In genomic region chr5:96692436-96692835, GRCh38 we compare ENCODE assay signal across 15 cellular contexts. TPM values are rescaled to one million over a fixed set of nuclear protein-coding genes. Genes with fewer than 3 reads are reported as not detected.
DNase-seq lines count a peak whose midpoint lies in the region; ATAC-seq, FAIRE-seq and TF ChIP-seq lines count a peak whose summit lies in the region.
"Had no signal": no experiment of that assay in that cellular context is flagged by ENCODE, and none has a peak within 500 bp of the region (broad histone marks: within the 10 kb centered on the region; RNA-seq: fewer than 3 reads in every experiment).

No MANE protein-coding gene starts in this region.

- H3K9me1 ChIP-seq in K562 (ENCODE audit: control insufficient read depth, insufficient read depth, low read length) (no peaks in the 10 kb centered on the region), keratinocyte (ENCODE audit: control insufficient read depth, extremely low read depth, insufficient read depth, low read length) (no peaks in the 10 kb centered on the region)

- POLR2A ChIA-PET in A549 (lab: Yijun Ruan, JAX) = interaction anchor here (1.3 kb wide), 1 partner anchor 30 kb away, joined by 5 read pairs; the partner anchor contains the start of gene CAST
- POLR2A ChIA-PET in K562 (lab: Yijun Ruan, JAX) = interaction anchor here (1.1 to 1.6 kb wide), 3 partner anchors 10 to 28 kb away, joined by 3 to 5 read pairs (median 4); no protein-coding TSS in a partner anchor
- POLR2A ChIA-PET in CD8-positive, alpha-beta memory T cell (lab: Charles Lee) = no interaction called here

- no peaks in the 10 kb centered on the region for H3K9me2 ChIP-seq in GM23248 (ENCODE audit: insufficient read depth)

- peaks cover 27% of the 10 kb centered on the region for H3F3A ChIP-seq in GM23248 (ENCODE audit: insufficient read depth)

- DNase-seq in A549 (ENCODE audit: low read depth in 1 of 2, low spot score in 1 of 2) (peak in 1 of 2 experiments; percentile 51), GM23248 (peak; percentile 74), K562 (ENCODE audit: extremely low read depth in 1 of 4, low spot score in 3 of 4) (no peak), keratinocyte (ENCODE audit: low read depth, low spot score) (no peak), inferior parietal cortex (ENCODE audit: extremely low spot score) (no peak)
- no peak for DNase-seq in activated naive CD4-positive, alpha-beta T cell treated with anti-CD3 and anti-CD28 coated beads, Interleukin-2, amount 50 U/mL, for 16 hours
- DNase-seq in CD8-positive, alpha-beta memory T cell = no peak
- DNase-seq: activated CD4-positive, alpha-beta T cell treated with anti-CD3 and anti-CD28 coated beads, Interleukin-2, amount 50 U/mL, for 1 hour; activated effector memory CD4-positive, alpha-beta T cell treated with anti-CD3 and anti-CD28 coated beads, Interleukin-2, amount 50 U/mL, for 16 hours; central memory CD4-positive, alpha-beta T cell; foreskin melanocyte; left cardiac atrium; NCI-H2029 had no signal

- H3K79me2 ChIP-seq in GM23248 (ENCODE audit: insufficient read depth) (peaks cover 70% of the 10 kb centered on the region), K562 (ENCODE audit: control insufficient read depth, insufficient read depth, low read length) (no peaks in the 10 kb centered on the region), keratinocyte (ENCODE audit: control insufficient read depth, insufficient read depth, low read length) (peaks cover 29% of the 10 kb centered on the region)

- H4K20me1 ChIP-seq in GM23248 (ENCODE audit: insufficient read depth) (no peaks in the 10 kb centered on the region), K562 (replicated peaks; ENCODE audit: control insufficient read depth, insufficient read depth, low read length) (no peaks in the 10 kb centered on the region), keratinocyte (ENCODE audit: control insufficient read depth, extremely low read depth, insufficient read depth, low read length) (no peaks in the 10 kb centered on the region)

- H3K9me3 Mint-ChIP-seq in CD8-positive, alpha-beta memory T cell = no peaks in the 10 kb centered on the region
- H3K9me3 Mint-ChIP-seq: T-helper 1 cell treated with Interleukin-12 subunit alpha and Interleukin-12 subunit beta and Interleukin-4 antibody, amounts not matched to agents 30 μg/mL and 1 μg/mL, for 36 hours had no signal

- TF ChIP-seq RAD21 in A549 (conservative IDR thresholded peaks at IDR 0.05 in 1 of 2, IDR thresholded peaks at IDR 0.05 in 1 of 2) (no peak), K562 (CRISPR knock-in tag; conservative IDR thresholded peaks at IDR 0.05 in 1 of 2, IDR thresholded peaks at IDR 0.05 in 1 of 2) (no peak)

- no peak overlapping the region for H3K4me3 Mint-ChIP-seq in CD8-positive, alpha-beta memory T cell
- H3K4me3 Mint-ChIP-seq: T-helper 1 cell treated with Interleukin-12 subunit alpha and Interleukin-12 subunit beta and Interleukin-4 antibody, amounts not matched to agents 30 μg/mL and 1 μg/mL, for 36 hours had no signal

- peaks cover 0 to 43% (median 7%) of the 10 kb centered on the region in 3 donors for H3K36me3 Mint-ChIP-seq in CD8-positive, alpha-beta memory T cell

- no peaks in the 10 kb centered on the region for H3K27me3 Mint-ChIP-seq in CD8-positive, alpha-beta memory T cell

- in situ Hi-C loops in GM23248 (cut with MboI) (no loop called here), K562 (cut with MboI) (no loop called here)

- TF ChIP-seq POLR2A in A549 (IDR thresholded peaks at IDR 0.05; ENCODE audit: low read length) (no peak), K562 (conservative IDR thresholded peaks at IDR 0.05) (no peak)

- WGBS in A549 (ENCODE audit: missing lambda C conversion rate) = 90% methylated on average over 2 of the region's 2 CpGs
- 82 to 87% methylated on average over 2 of the region's 2 CpGs for WGBS in GM23248 (ENCODE audit: low coverage in 1 of 2, low lambda C conversion rate in 2 of 2, missing lambda C conversion rate in 2 of 2), 2 experiments
- 39% methylated on average over 2 of the region's 2 CpGs for WGBS in K562 (ENCODE audit: insufficient coverage, low coverage, missing lambda C conversion rate)

- H3K4me1 ChIP-seq in A549 = peaks cover 28% of the 10 kb centered on the region; the same call in 2 of the 3 replicates
- H3K4me1 ChIP-seq in GM23248 (ENCODE audit: insufficient read depth) = peaks cover 29% of the 10 kb centered on the region
- peaks cover 0 to 4% of the 10 kb centered on the region in 2 experiments; a peak in 2 of 5 replicates for H3K4me1 ChIP-seq in K562 (replicated peaks in 1 of 2; ENCODE audit: control insufficient read depth in 2 of 2, insufficient read depth in 2 of 2, low read length in 2 of 2)
- H3K4me1 ChIP-seq in keratinocyte (ENCODE audit: control insufficient read depth, extremely low read depth, insufficient read depth, low read length) = peaks cover 15% of the 10 kb centered on the region
- H3K4me1 ChIP-seq in CD8-positive, alpha-beta memory T cell (ENCODE audit: insufficient read depth, low read length) = no peaks in the 10 kb centered on the region

- H3K9me3 ChIP-seq in A549 (no peaks in the 10 kb centered on the region), GM23248 (ENCODE audit: low read depth) (no peaks in the 10 kb centered on the region), K562 (replicated peaks; ENCODE audit: control insufficient read depth, insufficient read depth, low read depth, low read length) (no peaks in the 10 kb centered on the region), keratinocyte (ENCODE audit: control insufficient read depth, low read depth, low read length) (no peaks in the 10 kb centered on the region)
- no peaks in the 10 kb centered on the region for H3K9me3 ChIP-seq in CD8-positive, alpha-beta memory T cell (ENCODE audit: low read length)

- no peaks in the 10 kb centered on the region for H3K27me3 ChIP-seq in GM23248 (replicated peaks; ENCODE audit: insufficient read depth)
- H3K27me3 ChIP-seq in K562 (ENCODE audit: control insufficient read depth in 2 of 2, insufficient read depth in 2 of 2, low read length in 2 of 2) = no peaks in the 10 kb centered on the region
- no peaks in the 10 kb centered on the region for H3K27me3 ChIP-seq in keratinocyte (ENCODE audit: control insufficient read depth, extremely low read depth, insufficient read depth, low read length)
- no peaks in the 10 kb centered on the region for H3K27me3 ChIP-seq in CD8-positive, alpha-beta memory T cell (ENCODE audit: insufficient read depth, low read length, poor library complexity, severe bottlenecking)

- dilution Hi-C loops in keratinocyte (cut with MboI; ENCODE audit: extremely low pct_ligation_motif_present, low sequenced_read_pairs) = no loop called here

- H2AFZ ChIP-seq in GM23248 = no peak overlapping the region
- peak overlapping the region; percentile 34; the same call in 1 of the 2 replicates for H2AFZ ChIP-seq in K562 (ENCODE audit: low read depth, low read length)
- no peak overlapping the region for H2AFZ ChIP-seq in keratinocyte (ENCODE audit: control insufficient read depth, low read length)

- no peak for TF ChIP-seq EP300 in A549 (IDR thresholded peaks at IDR 0.05)
- no peak for TF ChIP-seq EP300 in K562 (IDR thresholded peaks at IDR 0.05; ENCODE audit: low read length)

- H3K4me3 ChIP-seq in A549 (no peak overlapping the region), GM23248 (no peak overlapping the region), K562 (no peak overlapping the region), keratinocyte (ENCODE audit: control insufficient read depth in 2 of 3, extremely low read depth in 1 of 3, insufficient read depth in 2 of 3, low read depth in 1 of 3, low read length in 3 of 3) (no peak overlapping the region)
- H3K4me3 ChIP-seq in CD8-positive, alpha-beta memory T cell (ENCODE audit: low read length) = no peak overlapping the region

- H3K36me3 ChIP-seq in GM23248 (ENCODE audit: low read depth) = peaks cover 7% of the 10 kb centered on the region; the same call in 1 of the 2 replicates
- no peaks in the 10 kb centered on the region for H3K36me3 ChIP-seq in K562 (ENCODE audit: control insufficient read depth, insufficient read depth, low read length)
- H3K36me3 ChIP-seq in keratinocyte (ENCODE audit: control insufficient read depth in 2 of 2, extremely low read depth in 1 of 2, insufficient read depth in 2 of 2, low read length in 2 of 2) = peaks cover 4 to 7% of the 10 kb centered on the region in 2 experiments
- H3K36me3 ChIP-seq in CD8-positive, alpha-beta memory T cell (ENCODE audit: insufficient read depth, low read length) = peaks cover 4% of the 10 kb centered on the region

- H3K27ac ChIP-seq in A549 (0 out of 6 replicates have a peak overlapping the region, but pooled peaks of 1 of the 2 experiments have one; percentile 10), GM23248 (peak overlapping the region; percentile 89), K562 (ENCODE audit: extremely low read depth, low read depth, low read length) (no peak overlapping the region), keratinocyte (ENCODE audit: control insufficient read depth, insufficient read depth, low read length) (peak overlapping the region; percentile 51)
- H3K27ac ChIP-seq in CD8-positive, alpha-beta memory T cell (ENCODE audit: low read depth, low read length) = no peak overlapping the region

- ATAC-seq in A549 = peak; percentile 66 to 81
- peak; percentile 43 for ATAC-seq in K562
- no peak for ATAC-seq in HG03280 (IDR thresholded peaks at IDR 0.05; ENCODE audit: unreplicated experiment)

- H3K9ac ChIP-seq in GM23248 (peak overlapping the region; percentile 56), K562 (ENCODE audit: insufficient read depth in 1 of 2, low read depth in 2 of 2, low read length in 2 of 2) (no peak overlapping the region), keratinocyte (ENCODE audit: control insufficient read depth, extremely low read depth, insufficient read depth, low read length) (no peak overlapping the region)

- TF ChIP-seq CTCF in A549 (IDR thresholded peaks at IDR 0.05) (no peak), K562 (IDR thresholded peaks at IDR 0.05 in 2 of 3, conservative IDR thresholded peaks at IDR 0.05 in 1 of 3; ENCODE audit: insufficient read depth in 2 of 3, low read depth in 1 of 3, low read length in 3 of 3) (no peak), keratinocyte (optimal IDR thresholded peaks at IDR 0.05 in 1 of 3, IDR thresholded peaks at IDR 0.05 in 1 of 3, conservative IDR thresholded peaks at IDR 0.05 in 1 of 3; ENCODE audit: extremely low read depth in 1 of 3, insufficient read depth in 2 of 3, low read length in 3 of 3) (no peak)

- FAIRE-seq in A549 (lab: Jason Lieb, UNC) = no peak
- no peak for FAIRE-seq in K562 (lab: Jason Lieb, UNC)
- FAIRE-seq in keratinocyte (lab: Jason Lieb, UNC) = peak; percentile 53

- H3K4me2 ChIP-seq in A549 = no peak overlapping the region; the same call in 2 of the 3 replicates
- peak overlapping the region; percentile 43 for H3K4me2 ChIP-seq in GM23248 (ENCODE audit: unreplicated experiment)
- H3K4me2 ChIP-seq in K562 (ENCODE audit: insufficient read depth, low read length) = no peak overlapping the region
- no peak overlapping the region for H3K4me2 ChIP-seq in keratinocyte (ENCODE audit: control insufficient read depth, extremely low read depth, insufficient read depth, low read depth, low read length)

- no TSS peak for BruUV-seq in K562 (replicated peaks; lab: Mats Ljungman, UMichigan)

- CTCF ChIA-PET in A549 (lab: Yijun Ruan, JAX) = interaction anchor here (1.6 to 13.6 kb wide), 3 partner anchors 30 to 347 kb away, joined by 4 to 155 read pairs (median 10); partner anchors contain the start of gene CAST
- CTCF ChIA-PET in K562 (lab: Yijun Ruan, JAX; ENCODE audit: low intra/inter-chr PET ratio) = no interaction called here
- CTCF ChIA-PET in CD8-positive, alpha-beta memory T cell (lab: Charles Lee) = no interaction called here

- H3K27ac Mint-ChIP-seq in CD8-positive, alpha-beta memory T cell = peak overlapping the region in 4 of 8 donors; percentile 28 to 76 (median 52)
- H3K27ac Mint-ChIP-seq: T-helper 1 cell treated with Interleukin-12 subunit alpha and Interleukin-12 subunit beta and Interleukin-4 antibody, amounts not matched to agents 30 μg/mL and 1 μg/mL, for 36 hours had no signal

- peaks cover 16 to 40% (median 16%) of the 10 kb centered on the region in 3 donors for H3K4me1 Mint-ChIP-seq in CD8-positive, alpha-beta memory T cell

- intact Hi-C loops in K562 (cut with micrococcal nuclease) = no loop called here

RNA-seq across cellular contexts. Expression of gene CAST, which starts 30.3 kb away (rescaled TPM):
- polyA plus RNA-seq in A549 (2011; rRNA removed) (223 and 257 TPM in 2 replicates), A549 (2017; fragmentation: RNase III; extraction: RNeasy Plus Mini Kit Qiagen cat#74134 plus additional on column Dnase treatment) (150 to 172 TPM (median 163 TPM) in 3 replicates), GM23248 (2016; fragmentation: Nextera tagmentation; extraction: Ambion mirVana) (188 and 196 TPM in 2 replicates), K562 (2011; rRNA removed) (47.4 and 63.5 TPM in 2 replicates), K562 (2014; fragmentation: Illumina TruSeq; extraction: Trizol) (116 and 136 TPM in 2 replicates), K562 (2014; fragmentation: Nextera tagmentation; extraction: Ambion mirVana) (10 to 100 TPM; 55.5 to 84.8 TPM), K562 (2014; rRNA removed) (55.3 and 91.0 TPM in 2 replicates), keratinocyte (148 to 343 TPM (median 238 TPM) in 3 replicates)
- 48.9 and 52.6 TPM in 2 replicates for polyA plus RNA-seq in A549 (2012; cell fraction: cytosol; rRNA removed)
- polyA plus RNA-seq in A549 (2012; cell fraction: nucleus; rRNA removed) = 39.1 and 51.1 TPM in 2 replicates
- polyA minus RNA-seq in A549 (2011; rRNA and poly(A)+ RNA removed) = 111 and 112 TPM in 2 replicates
- 150 and 179 TPM in 2 replicates for total RNA-seq in GM23248 (2014; rRNA removed; shearing (Covaris generic))
- total RNA-seq in K562 (2011; cell fraction: chromatin; rRNA removed; ENCODE audit: low replicate concordance) = 41.2 and 98.5 TPM in 2 replicates
- total RNA-seq in K562 (2011; cell fraction: nucleolus; rRNA removed) = 21.7 and 26.8 TPM in 2 replicates
- 49.9 and 78.0 TPM in 2 replicates for total RNA-seq in K562 (2011; cell fraction: nucleoplasm; rRNA removed)
- total RNA-seq in K562 (2014; rRNA removed) (86.1 TPM in 2 replicates), K562 (2014; rRNA removed; fragmentation: Illumina TruSeq; extraction: Trizol) (103 and 125 TPM in 2 replicates), K562 (2015; rRNA removed; fragmentation: Illumina TruSeq; extraction: Trizol) (107 and 118 TPM in 2 replicates), K562 (2021) (75.2 and 78.8 TPM in 2 replicates)
- 17.9 and 29.6 TPM in 2 replicates for polyA plus RNA-seq in K562 (2011; cell fraction: cytosol; rRNA removed)
- polyA plus RNA-seq in K562 (2011; cell fraction: nucleus; rRNA removed) = 46.8 and 58.1 TPM in 2 replicates
- polyA plus RNA-seq in K562 (2012) = 65.8 and 74.4 TPM in 2 replicates
- polyA minus RNA-seq in K562 (2011; rRNA and poly(A)+ RNA removed) = 94.4 and 97.4 TPM in 2 replicates
- 44.8 and 56.5 TPM in 2 replicates for polyA minus RNA-seq in K562 (2011; cell fraction: cytosol; rRNA and poly(A)+ RNA removed)
- polyA minus RNA-seq in K562 (2011; cell fraction: nucleus; rRNA and poly(A)+ RNA removed) = 51.8 and 95.7 TPM in 2 replicates
- 1,030 TPM for polyA plus RNA-seq in keratinocyte (2011; ENCODE audit: low read depth)
- 209 and 268 TPM in 2 replicates for polyA plus RNA-seq in keratinocyte (2011; cell fraction: cytosol; rRNA removed)
- 383 and 505 TPM in 2 replicates for polyA plus RNA-seq in keratinocyte (2011; cell fraction: nucleus; rRNA removed)
- polyA plus RNA-seq in keratinocyte (2012; ENCODE audit: low replicate concordance) = 252 and 292 TPM in 2 replicates
- polyA minus RNA-seq in keratinocyte = 62.9 to 205 TPM (median 111 TPM) in 3 replicates
- polyA minus RNA-seq in keratinocyte (2011; cell fraction: cytosol; rRNA and poly(A)+ RNA removed) = 227 TPM
- 331 and 508 TPM in 2 replicates for polyA minus RNA-seq in keratinocyte (2011; cell fraction: nucleus; rRNA and poly(A)+ RNA removed)
- total RNA-seq in CD8-positive, alpha-beta memory T cell = 100 to 1,000 TPM; 127 to 134 TPM
- 94.6 TPM for polyA plus RNA-seq in CD8-positive, alpha-beta memory T cell

Comparison
In these comparisons a context has a peak if more than half of its experiments do, and no peak if none do; other contexts are left out.
1. H3K27ac ChIP-seq: peak in GM23248 (single experiment) and keratinocyte (single experiment); none in K562 (single experiment) and CD8-positive, alpha-beta memory T cell (single experiment).
2. Of the 35 proteins assayed by ChIP-seq in both K562 and A549: peak only in K562: CEBPB and HDAC2; only in A549: none; in both: none; in neither: 32; mixed calls (peak in some experiments, not most) for 1.